In the genomic region with DNA sequence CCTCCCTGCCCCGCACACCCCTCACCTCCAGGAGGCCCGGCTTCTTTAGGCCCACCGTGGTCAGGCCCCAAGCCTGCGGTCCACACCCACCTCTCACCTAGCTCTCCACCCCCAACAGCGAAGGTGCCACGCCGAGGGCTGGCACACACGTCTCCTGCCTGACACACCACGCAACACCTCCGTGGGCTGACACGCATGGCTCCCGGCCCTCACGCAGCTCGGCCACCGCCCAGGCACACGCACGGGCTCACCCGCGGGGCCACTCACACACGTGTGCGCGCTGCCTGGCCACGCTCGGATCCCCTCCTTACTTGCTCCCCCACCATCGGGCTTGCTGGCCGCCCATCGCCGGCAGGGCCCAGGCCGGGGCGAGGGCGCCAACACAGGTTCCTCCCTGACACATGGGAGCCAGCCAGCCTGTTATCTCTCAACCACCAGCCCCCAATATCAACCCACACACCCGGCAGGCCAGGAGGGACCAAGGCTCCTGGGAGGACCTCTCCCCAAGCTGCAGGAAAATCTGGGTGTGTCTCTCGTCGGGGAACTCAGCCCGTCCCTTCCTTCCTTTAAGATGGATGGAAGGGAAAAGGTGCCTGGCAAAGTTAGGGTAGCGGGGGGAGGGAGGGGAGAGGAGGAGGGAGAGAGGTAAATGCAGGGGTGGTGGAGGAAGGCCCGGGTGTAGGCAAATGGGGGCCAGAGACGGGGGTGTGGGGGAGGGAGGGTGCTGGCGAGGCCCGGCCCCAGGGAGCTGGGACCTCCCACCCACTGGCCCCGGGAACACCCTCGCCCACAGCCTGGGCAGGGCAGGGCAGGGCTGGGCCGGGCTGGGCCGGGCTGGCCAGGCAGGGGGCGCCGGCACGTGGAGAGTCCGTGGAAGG, we compare ENCODE assay signal across 2 cellular contexts.
TF ChIP-seq lines count a peak whose summit lies in the region.

No MANE protein-coding gene starts in this region.

TF ChIP-seq in GM23338, 12 proteins besides CTCF, POLR2A, EP300 and RAD21 (continued from another document and continues in another):
- TF ChIP-seq NANOG (IDR thresholded peaks at IDR 0.05; ENCODE audit: borderline replicate concordance) (no peak), JUNB (IDR thresholded peaks at IDR 0.05; ENCODE audit: unreplicated experiment) (no peak), EZH2phosphoT487 (IDR thresholded peaks at IDR 0.05; ENCODE audit: unreplicated experiment) (no peak), POLR2AphosphoS5 (IDR thresholded peaks at IDR 0.05; ENCODE audit: low read depth) (no peak), EZH2 (IDR thresholded peaks at IDR 0.05; ENCODE audit: low read depth, unreplicated experiment) (no peak), ZNF114 (CRISPR knock-in tag; IDR thresholded peaks at IDR 0.05) (no peak), STAT1 (IDR thresholded peaks at IDR 0.05; ENCODE audit: unreplicated experiment) (no peak), REST (IDR thresholded peaks at IDR 0.05; ENCODE audit: unreplicated experiment) (no peak), ZNF462 (CRISPR knock-in tag; IDR thresholded peaks at IDR 0.05) (no peak), ZNF331 (CRISPR knock-in tag; IDR thresholded peaks at IDR 0.05; ENCODE audit: low read depth) (no peak)

TF ChIP-seq in HEK293T, 16 proteins besides CTCF, POLR2A, EP300 and RAD21 (continued from another document):
- TF ChIP-seq ELF4 (IDR thresholded peaks at IDR 0.05): no peak
- TF ChIP-seq ZNF384 (IDR thresholded peaks at IDR 0.05): no peak
- no peak for TF ChIP-seq SUZ12 (IDR thresholded peaks at IDR 0.05)
- no peak for TF ChIP-seq ARNT (IDR thresholded peaks at IDR 0.05)
- TF ChIP-seq FOXA1 (IDR thresholded peaks at IDR 0.05): no peak
- TF ChIP-seq CTBP1 (IDR thresholded peaks at IDR 0.05; ENCODE audit: borderline replicate concordance): no peak
- TF ChIP-seq SP1 (IDR thresholded peaks at IDR 0.05): no peak
TF ChIP-seq in HEK293T: peak in this region for 0.
